Comparison of ENCODE assay signal across 15 cellular contexts in the genomic region with DNA sequence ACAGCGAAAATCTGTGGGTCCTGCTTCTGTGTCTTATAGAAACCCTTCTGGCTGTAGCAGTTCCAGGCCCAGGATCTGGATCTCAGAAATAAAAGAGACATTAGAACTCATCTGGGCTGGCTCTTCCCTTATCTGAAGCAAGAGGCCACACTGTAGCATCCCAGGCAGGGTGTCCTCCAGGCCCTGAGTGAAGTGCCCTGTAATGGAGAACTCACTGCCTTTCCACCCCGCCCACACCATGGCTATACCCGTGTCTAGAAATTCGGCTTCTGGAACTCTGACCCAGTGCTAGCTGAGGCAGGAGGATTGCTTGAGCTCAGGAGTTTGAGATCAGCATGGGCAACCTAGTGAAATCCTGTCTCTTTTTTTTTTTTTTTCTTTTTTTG. TPM values are rescaled to one million over a fixed set of nuclear protein-coding genes. Genes with fewer than 3 reads are reported as not detected.
DNase-seq lines count a peak whose midpoint lies in the region; ATAC-seq and TF ChIP-seq lines count a peak whose summit lies in the region.
"Had no signal": no experiment of that assay in that cellular context is flagged by ENCODE, and none has a peak within 500 bp of the region (broad histone marks: within the 10 kb centered on the region; RNA-seq: fewer than 3 reads in every experiment).

No MANE protein-coding gene starts in this region.

- H3K9me3 Mint-ChIP-seq in effector memory CD8-positive, alpha-beta T cell = no peaks in the 10 kb centered on the region
- H3K9me3 Mint-ChIP-seq: activated naive CD4-positive, alpha-beta T cell treated with anti-CD3 and anti-CD28 coated beads, Interleukin-2, amount 50 U/mL, for 24 hours; IgD-negative memory B cell had no signal

- DNase-seq in right atrium auricular region (ENCODE audit: low spot score) (no peak), Right ventricle myocardium superior (no peak), hepatocyte (ENCODE audit: low spot score) (no peak), sigmoid colon (no peak), uterus (no peak), EL (no peak)
- no peak for DNase-seq in effector memory CD8-positive, alpha-beta T cell
- DNase-seq: GF-D8; NCI-H1048; SK-N-SH; stimulated activated CD4-positive, alpha-beta T cell treated with anti-CD3 and anti-CD28 coated beads, Interleukin-4, amount 100 ng/mL, for 24 hours had no signal

- no peak for TF ChIP-seq EP300 in sigmoid colon (IDR thresholded peaks at IDR 0.05)

- H2AFZ ChIP-seq in hepatocyte = peak overlapping the region; percentile 2

- H3K27me3 ChIP-seq in right atrium auricular region (no peaks in the 10 kb centered on the region), hepatocyte (no peaks in the 10 kb centered on the region), sigmoid colon (no peaks in the 10 kb centered on the region), uterus (no peaks in the 10 kb centered on the region)

- peak overlapping the region in 1 of 2 donors; percentile 84 for H3K27ac Mint-ChIP-seq in effector memory CD8-positive, alpha-beta T cell
- H3K27ac Mint-ChIP-seq: activated naive CD4-positive, alpha-beta T cell treated with anti-CD3 and anti-CD28 coated beads, Interleukin-2, amount 50 U/mL, for 24 hours had no signal

- peaks cover 9 to 10% of the 10 kb centered on the region in 2 donors for H3K4me1 Mint-ChIP-seq in effector memory CD8-positive, alpha-beta T cell (ENCODE audit: low read depth in 2 of 2)
- H3K4me1 Mint-ChIP-seq: activated naive CD4-positive, alpha-beta T cell treated with anti-CD3 and anti-CD28 coated beads, Interleukin-2, amount 50 U/mL, for 24 hours had no signal

- TF ChIP-seq POLR2A in sigmoid colon (IDR thresholded peaks at IDR 0.05) = no peak
- TF ChIP-seq POLR2A in uterus (IDR thresholded peaks at IDR 0.05) = no peak

- H3K4me3 ChIP-seq in right atrium auricular region = no peak overlapping the region
- H3K4me3 ChIP-seq in hepatocyte = no peak overlapping the region
- H3K4me3 ChIP-seq in sigmoid colon = no peak overlapping the region
- H3K4me3 ChIP-seq in uterus = no peak overlapping the region

- H3K4me2 ChIP-seq in hepatocyte = no peak overlapping the region
- H3K4me2 ChIP-seq: SK-N-SH had no signal

- H3K27me3 Mint-ChIP-seq in effector memory CD8-positive, alpha-beta T cell = no peaks in the 10 kb centered on the region
- H3K27me3 Mint-ChIP-seq: activated naive CD4-positive, alpha-beta T cell treated with anti-CD3 and anti-CD28 coated beads, Interleukin-2, amount 50 U/mL, for 24 hours; IgD-negative memory B cell had no signal

- H3K4me1 ChIP-seq in right atrium auricular region (peaks cover 0 to 36% of the 10 kb centered on the region in 2 donors), hepatocyte (ENCODE audit: insufficient read depth) (peaks cover 36% of the 10 kb centered on the region), sigmoid colon (peaks cover 0 to 50% (median 47%) of the 10 kb centered on the region in 4 donors), uterus (peaks cover 0 to 24% of the 10 kb centered on the region in 2 donors)

- intact Hi-C loops in Right ventricle myocardium superior (cut with DNase I) (no loop called here), sigmoid colon (cut with DNase I) (loop anchor here (2.0 kb wide), 1 partner anchor 36 kb away; no protein-coding TSS in a partner anchor), uterus (cut with DNase I; ENCODE audit: low total_unique reads) (no loop called here)

- WGBS in hepatocyte (ENCODE audit: low lambda C conversion rate, missing lambda C conversion rate) = 89% methylated on average over 4 of the region's 4 CpGs
- 76 to 88% methylated on average over 4 of the region's 4 CpGs for WGBS in sigmoid colon, 2 donors

- ATAC-seq in Right ventricle myocardium superior (ENCODE audit: poor library complexity) (no peak), HG02852 (IDR thresholded peaks at IDR 0.05; ENCODE audit: unreplicated experiment) (no peak)
- no peak for ATAC-seq in effector memory CD8-positive, alpha-beta T cell (replicated peaks)

- TF ChIP-seq CTCF in right atrium auricular region (IDR thresholded peaks at IDR 0.05) (no peak), hepatocyte (IDR thresholded peaks at IDR 0.05; ENCODE audit: poor library complexity) (no peak), sigmoid colon (IDR thresholded peaks at IDR 0.05) (no peak), uterus (IDR thresholded peaks at IDR 0.05) (no peak)

- H4K20me1 ChIP-seq in hepatocyte (ENCODE audit: insufficient read depth, poor library complexity, severe bottlenecking) = no peaks in the 10 kb centered on the region

- H3K9me3 ChIP-seq in right atrium auricular region (no peaks in the 10 kb centered on the region), hepatocyte (ENCODE audit: low read depth) (no peaks in the 10 kb centered on the region), sigmoid colon (no peaks in the 10 kb centered on the region), uterus (no peaks in the 10 kb centered on the region)
- H3K9me3 ChIP-seq: SK-N-SH had no signal

- H3K27ac ChIP-seq in right atrium auricular region (peak overlapping the region; percentile 65 to 71), hepatocyte (peak overlapping the region; percentile 86), sigmoid colon (peak overlapping the region; percentile 83 to 90 (median 87)), uterus (peak overlapping the region; percentile 83 to 84)
- H3K27ac ChIP-seq: VCaP had no signal

- H3K36me3 ChIP-seq in right atrium auricular region (no peaks in the 10 kb centered on the region), hepatocyte (replicated peaks; ENCODE audit: insufficient read depth, low read depth) (no peaks in the 10 kb centered on the region), sigmoid colon (no peaks in the 10 kb centered on the region), uterus (no peaks in the 10 kb centered on the region)

- no peaks in the 10 kb centered on the region for H3K9me2 ChIP-seq in hepatocyte (replicated peaks; ENCODE audit: insufficient read depth)
- H3K9me2 ChIP-seq: SK-N-SH had no signal

- H3K4me3 Mint-ChIP-seq in effector memory CD8-positive, alpha-beta T cell = no peak overlapping the region
- H3K4me3 Mint-ChIP-seq: activated naive CD4-positive, alpha-beta T cell treated with anti-CD3 and anti-CD28 coated beads, Interleukin-2, amount 50 U/mL, for 24 hours; IgD-negative memory B cell had no signal

- H3K79me2 ChIP-seq in hepatocyte = no peaks in the 10 kb centered on the region

- H3K36me3 Mint-ChIP-seq in effector memory CD8-positive, alpha-beta T cell (ENCODE audit: insufficient read depth) = no peaks in the 10 kb centered on the region
- H3K36me3 Mint-ChIP-seq: activated naive CD4-positive, alpha-beta T cell treated with anti-CD3 and anti-CD28 coated beads, Interleukin-2, amount 50 U/mL, for 24 hours; IgD-negative memory B cell had no signal

RNA-seq across cellular contexts. Expression of a gene that starts 23.6 kb away (rescaled TPM):
- total RNA-seq in right atrium auricular region (10 to 100 TPM; 26.1 to 28.1 TPM), Right ventricle myocardium superior (16.6 TPM), hepatocyte (41.8 and 54.2 TPM in 2 replicates), sigmoid colon (10 to 100 TPM; 34.4 to 67.9 (median 52.3) TPM), uterus (100 to 1,000 TPM in 1 of 4 donors, 10 to 100 TPM in 3; 40.5 to 178 (median 59.7) TPM)
- polyA plus RNA-seq in hepatocyte (37.1 and 42.7 TPM in 2 replicates), sigmoid colon (10 to 100 TPM; 16.9 to 26.8 (median 17.4) TPM)
